8 cellular contexts compared by ENCODE assay signal in genomic region chr5:7261049-7261448, GRCh38.
A peak's percentile ranks its signal among the peaks of the same experiment; 100 is the strongest.
DNase-seq lines count a peak whose midpoint lies in the region; ATAC-seq and TF ChIP-seq lines count a peak whose summit lies in the region.

No MANE protein-coding gene starts in this region.

- H3K4me1 ChIP-seq in trophoblast cell (ENCODE audit: control insufficient read depth in 1 of 2, insufficient read depth in 2 of 2, low read length in 2 of 2) = no peaks in the 10 kb centered on the region

- CTCF ChIA-PET in BJ (lab: Yijun Ruan, JAX) = interaction anchor here (0.7 to 3.7 kb wide), 19 partner anchors 9 to 494 kb away, joined by 3 to 30 read pairs (median 4); partner anchors contain the start of gene ADCY2

- no peak overlapping the region for H4K91ac ChIP-seq in trophoblast cell (ENCODE audit: low read depth, low read length)

- H3K27me3 ChIP-seq in BJ (ENCODE audit: control insufficient read depth, insufficient read depth, low read length) (no peaks in the 10 kb centered on the region), H7 (ENCODE audit: control insufficient read depth, insufficient read depth, low read length) (no peaks in the 10 kb centered on the region), trophoblast cell (ENCODE audit: insufficient read depth, low read length) (no peaks in the 10 kb centered on the region)

- H3K27ac ChIP-seq in trophoblast cell (ENCODE audit: low read depth, low read length) = no peak overlapping the region

- no peak overlapping the region for H4K12ac ChIP-seq in trophoblast cell (ENCODE audit: low read depth, low read length)

- POLR2A ChIA-PET in BJ (lab: Charles Lee) = no interaction called here

- H3K23ac ChIP-seq in trophoblast cell (ENCODE audit: low read length) = no peak overlapping the region

- no peak overlapping the region for H4K8ac ChIP-seq in trophoblast cell (ENCODE audit: low read depth, low read length)

- H2BK12ac ChIP-seq in trophoblast cell (ENCODE audit: low read length) = no peak overlapping the region

- H2AFZ ChIP-seq in trophoblast cell (ENCODE audit: insufficient read depth, low read length, poor library complexity) = no peak overlapping the region

- H3K4ac ChIP-seq in trophoblast cell (ENCODE audit: low read depth, low read length) = no peak overlapping the region

- no peak overlapping the region for H3K9ac ChIP-seq in trophoblast cell (ENCODE audit: low read length)

- H3K4me3 ChIP-seq in BJ (ENCODE audit: low read depth, low read length) (no peak overlapping the region), H7 (ENCODE audit: insufficient read depth, low read depth, low read length) (no peak overlapping the region), trophoblast cell (ENCODE audit: low read depth, low read length) (no peak overlapping the region)

- no peak overlapping the region for H3K18ac ChIP-seq in trophoblast cell (ENCODE audit: low read length)

- no peak overlapping the region for H3K4me2 ChIP-seq in trophoblast cell (ENCODE audit: low read length)

- no peaks in the 10 kb centered on the region for H3K79me2 ChIP-seq in trophoblast cell (ENCODE audit: control insufficient read depth, insufficient read depth, low read length, poor library complexity)

- DNase-seq in BJ (ENCODE audit: low read depth) (no peak), H7 (peak; percentile 63), NCI-H82 treated with DMSO at 0.1 percent for 48 hours (lab: John Stamatoyannopoulos, UW; ENCODE audit: unreplicated experiment) (peak; percentile 46), epidermal melanocyte (ENCODE audit: insufficient read length, low spot score) (peak; percentile 26), trophoblast cell (peak; percentile 35 to 82), GM19240 (ENCODE audit: insufficient read length, low spot score) (no peak), glomerular visceral epithelial cell (ENCODE audit: extremely low spot score) (no peak)

- TF ChIP-seq CTCF in BJ (IDR thresholded peaks at IDR 0.05; ENCODE audit: insufficient read depth, low read depth, low read length) = peak; percentile 65

- H3K9me3 ChIP-seq in trophoblast cell (ENCODE audit: insufficient read depth, low read depth, low read length) = no peaks in the 10 kb centered on the region

- no peak overlapping the region for H2AK5ac ChIP-seq in trophoblast cell (ENCODE audit: low read length)

- no peaks in the 10 kb centered on the region for H3K36me3 ChIP-seq in BJ (ENCODE audit: control insufficient read depth, insufficient read depth, low read length)
- no peaks in the 10 kb centered on the region; the same call in 1 of the 2 replicates for H3K36me3 ChIP-seq in H7 (replicated peaks; ENCODE audit: control insufficient read depth, insufficient read depth, low read length)
- H3K36me3 ChIP-seq in trophoblast cell (ENCODE audit: control insufficient read depth in 1 of 2, insufficient read depth in 2 of 2, low read length in 2 of 2) = no peaks in the 10 kb centered on the region

- H3K79me1 ChIP-seq in trophoblast cell (ENCODE audit: low read length) = no peaks in the 10 kb centered on the region

- H3K14ac ChIP-seq in trophoblast cell (ENCODE audit: low read length) = no peak overlapping the region

- ATAC-seq in HG03565 (IDR thresholded peaks at IDR 0.05; ENCODE audit: unreplicated experiment) = no peak

- no CpG with 5 or more reads among the region's 6 CpGs for WGBS in trophoblast cell (ENCODE audit: extremely low coverage, insufficient coverage, insufficient read length)

- H2BK120ac ChIP-seq in trophoblast cell (ENCODE audit: insufficient read depth, low read length, poor library complexity) = no peak overlapping the region

- H2BK5ac ChIP-seq in trophoblast cell (ENCODE audit: low read depth, low read length, poor library complexity) = no peak overlapping the region

Comparison
In these comparisons a context has a peak if more than half of its experiments do, and no peak if none do; other contexts are left out.
1. DNase-seq: peak in H7 (single experiment), NCI-H82 treated with DMSO at 0.1 percent for 48 hours (single experiment), epidermal melanocyte (single experiment) and trophoblast cell (2 of 2); none in BJ (single experiment), GM19240 (single experiment) and glomerular visceral epithelial cell (single experiment).